Comparison of ENCODE assay signal across 15 cellular contexts in genomic region chr2:105734762-105735538, GRCh38. TPM values are rescaled to one million over a fixed set of nuclear protein-coding genes. Genes with fewer than 3 reads are reported as not detected.
DNase-seq lines count a peak whose midpoint lies in the region; ATAC-seq and TF ChIP-seq lines count a peak whose summit lies in the region.
"Had no signal": no experiment of that assay in that cellular context is flagged by ENCODE, and none has a peak within 500 bp of the region (broad histone marks: within the 10 kb centered on the region; RNA-seq: fewer than 3 reads in every experiment).

No MANE protein-coding gene starts in this region.

- DNase-seq in AG08396 (ENCODE audit: low spot score) = peak; percentile 36
- DNase-seq in GM03348 (ENCODE audit: low spot score) = peak; percentile 75
- no peak for DNase-seq in RWPE2 (ENCODE audit: low spot score)
- peak; percentile 48 for DNase-seq in fibroblast of villous mesenchyme (ENCODE audit: low read depth)
- no peak for DNase-seq in activated CD8-positive, alpha-beta memory T cell treated with anti-CD3 and anti-CD28 coated beads, Interleukin-2, amount 50 U/mL, for 48 hours
- DNase-seq in stimulated activated CD4-positive, alpha-beta T cell treated with anti-CD3 and anti-CD28 coated beads, Interleukin-12 subunit alpha, Interleukin-12 subunit beta, amount 100 ng/mL, for 4 hours = no peak
- DNase-seq in NCI-H2081 treated with DMSO at 0.1 percent for 48 hours (lab: John Stamatoyannopoulos, UW) = no peak
- DNase-seq: activated naive CD4-positive, alpha-beta T cell treated with anti-CD3 and anti-CD28 coated beads for 36 hours; DMS153; NCI-H1092; occipital lobe had no signal

- H3K27me3 ChIP-seq in RWPE2 (ENCODE audit: insufficient read depth, poor library complexity, severe bottlenecking) = no peaks in the 10 kb centered on the region

- no peaks in the 10 kb centered on the region for H3K36me3 ChIP-seq in RWPE2 (ENCODE audit: low read depth)
- H3K36me3 ChIP-seq: thoracic aorta had no signal

- peaks cover 56% of the 10 kb centered on the region for H3K4me1 ChIP-seq in RWPE2 (ENCODE audit: insufficient read depth, poor library complexity, severe bottlenecking)

- H3K9me3 ChIP-seq in RWPE2 (ENCODE audit: severe bottlenecking) = no peaks in the 10 kb centered on the region
- H3K9me3 ChIP-seq: thoracic aorta had no signal

- H3K27ac ChIP-seq in RWPE2 (ENCODE audit: poor library complexity, severe bottlenecking) = peak overlapping the region; percentile 95
- H3K27ac ChIP-seq: PC-9 had no signal

- TF ChIP-seq CTCF in RWPE2 (IDR thresholded peaks at IDR 0.05; ENCODE audit: poor library complexity, severe bottlenecking) (no peak), fibroblast of villous mesenchyme (IDR thresholded peaks at IDR 0.05; ENCODE audit: insufficient read depth, low read depth, low read length) (no peak)

- H3K4me3 ChIP-seq in RWPE2 (ENCODE audit: severe bottlenecking) (no peak overlapping the region), fibroblast of villous mesenchyme (ENCODE audit: low read depth, low read length) (no peak overlapping the region)
- H3K4me3 ChIP-seq: GM23338, PC-9, thoracic aorta had no signal

- ATAC-seq in RWPE2 (ENCODE audit: low read depth) (peak; percentile 80), GM21576 (IDR thresholded peaks at IDR 0.05; ENCODE audit: unreplicated experiment) (no peak)
- ATAC-seq: GM23338 had no signal

RNA-seq across cellular contexts. Expression of gene NCK2, which starts 9.8 kb away (rescaled TPM):
- 22.5 and 31.2 TPM in 2 replicates for total RNA-seq in fibroblast of villous mesenchyme

Comparison
In these comparisons a context has a peak if more than half of its experiments do, and no peak if none do; other contexts are left out.
1. DNase-seq: peak in AG08396 (single experiment), GM03348 (single experiment) and fibroblast of villous mesenchyme (single experiment); none in RWPE2 (single experiment), activated CD8-positive, alpha-beta memory T cell treated with anti-CD3 and anti-CD28 coated beads, Interleukin-2, amount 50 U/mL, for 48 hours (single experiment), stimulated activated CD4-positive, alpha-beta T cell treated with anti-CD3 and anti-CD28 coated beads, Interleukin-12 subunit alpha, Interleukin-12 subunit beta, amount 100 ng/mL, for 4 hours (single experiment) and NCI-H2081 treated with DMSO at 0.1 percent for 48 hours (single experiment).